Comparison of ENCODE assay signal across 9 cellular contexts in genomic region chr7:5420841-5421625, GRCh38. TPM values are rescaled to one million over a fixed set of nuclear protein-coding genes. Genes with fewer than 3 reads are reported as not detected.
DNase-seq lines count a peak whose midpoint lies in the region; ATAC-seq, FAIRE-seq and TF ChIP-seq lines count a peak whose summit lies in the region.
"Had no signal": no experiment of that assay in that cellular context is flagged by ENCODE, and none has a peak within 500 bp of the region (broad histone marks: within the 10 kb centered on the region; RNA-seq: fewer than 3 reads in every experiment).

No MANE protein-coding gene starts in this region.

- H3K4me3 ChIP-seq in gastrocnemius medialis: peak overlapping the region; percentile 76 to 97 (median 92)

- no peak for FAIRE-seq in GM12892 (lab: Jason Lieb, UNC)
- FAIRE-seq: frontal cortex had no signal

- no peaks in the 10 kb centered on the region for H3K27me3 ChIP-seq in gastrocnemius medialis

- no peak for TF ChIP-seq CTCF in gastrocnemius medialis (IDR thresholded peaks at IDR 0.05 in 4 of 5, conservative IDR thresholded peaks at IDR 0.05 in 1 of 5)

- peaks cover 99% of the 10 kb centered on the region for H3K27me3 Mint-ChIP-seq in activated naive CD4-positive, alpha-beta T cell treated with anti-CD3 and anti-CD28 coated beads, Interleukin-2, amount 10 ng/mL, durations not matched to agents 7 days and 5 days

- H3K9me3 Mint-ChIP-seq in activated naive CD4-positive, alpha-beta T cell treated with anti-CD3 and anti-CD28 coated beads, Interleukin-2, amount 10 ng/mL, durations not matched to agents 7 days and 5 days: no peaks in the 10 kb centered on the region

- peak overlapping the region; percentile 45 for H3K4me3 Mint-ChIP-seq in activated naive CD4-positive, alpha-beta T cell treated with anti-CD3 and anti-CD28 coated beads, Interleukin-2, amount 10 ng/mL, durations not matched to agents 7 days and 5 days

- no peaks in the 10 kb centered on the region for H3K9me3 ChIP-seq in gastrocnemius medialis

- ATAC-seq in left ventricle myocardium superior: no peak
- ATAC-seq in gastrocnemius medialis: no peak
- ATAC-seq in HG03095 (IDR thresholded peaks at IDR 0.05; ENCODE audit: unreplicated experiment): no peak

- peak overlapping the region; percentile 49 for H3K27ac Mint-ChIP-seq in activated naive CD4-positive, alpha-beta T cell treated with anti-CD3 and anti-CD28 coated beads, Interleukin-2, amount 10 ng/mL, durations not matched to agents 7 days and 5 days

- H3K4me1 ChIP-seq in gastrocnemius medialis: peaks cover 0 to 19% of the 10 kb centered on the region in 2 donors

- DNase-seq in activated naive CD4-positive, alpha-beta T cell treated with anti-CD3 and anti-CD28 coated beads, Interleukin-2, amount 10 ng/mL, durations not matched to agents 7 days and 5 days: no peak
- DNase-seq in activated naive CD4-positive, alpha-beta T cell treated with Interleukin-2 at 50 U/mL for 16 hours: no peak
- DNase-seq in activated T-cell treated with anti-CD3 and anti-CD28 coated beads, Interleukin-2, amount 50 U/mL, for 48 hours: peak; percentile 36 to 46
- DNase-seq in left ventricle myocardium superior (peak; percentile 67), gastrocnemius medialis (peak in 1 of 2 donors; percentile 26), epidermal melanocyte (ENCODE audit: insufficient read length, low spot score) (no peak), GM12892 (ENCODE audit: insufficient read length) (no peak)

- H3K27ac ChIP-seq in gastrocnemius medialis: peak overlapping the region; percentile 94 to 100 (median 100)

- intact Hi-C loops in left ventricle myocardium superior (cut with micrococcal nuclease) (no loop called here), gastrocnemius medialis (cut with DNase I; ENCODE audit: low total_unique reads) (no loop called here)

- CTCF ChIA-PET in activated naive CD4-positive, alpha-beta T cell treated with anti-CD3 and anti-CD28 coated beads, Interleukin-2, amount 10 ng/mL, durations not matched to agents 7 days and 5 days (lab: Charles Lee): no interaction called here

- no peak for TF ChIP-seq POLR2A in gastrocnemius medialis (IDR thresholded peaks at IDR 0.05)
- no peak for TF ChIP-seq POLR2A in GM12892 (IDR thresholded peaks at IDR 0.05; ENCODE audit: low read depth, low read length)

- no peaks in the 10 kb centered on the region for H3K36me3 ChIP-seq in gastrocnemius medialis

- in situ Hi-C loops in gastrocnemius medialis (cut with MboI; ENCODE audit: low sequenced_read_pairs in 4 of 4): no loop called here

- H3K36me3 Mint-ChIP-seq in activated naive CD4-positive, alpha-beta T cell treated with anti-CD3 and anti-CD28 coated beads, Interleukin-2, amount 10 ng/mL, durations not matched to agents 7 days and 5 days: peaks cover 3% of the 10 kb centered on the region

- H3K4me1 Mint-ChIP-seq in activated naive CD4-positive, alpha-beta T cell treated with anti-CD3 and anti-CD28 coated beads, Interleukin-2, amount 10 ng/mL, durations not matched to agents 7 days and 5 days: peaks cover 47% of the 10 kb centered on the region

RNA-seq across cellular contexts. Expression of gene TNRC18, which starts 2.6 kb away (rescaled TPM):
- total RNA-seq in left ventricle myocardium superior (29.5 TPM), gastrocnemius medialis (10 to 100 TPM in 3 of 4 donors, 1 to 10 TPM in 1; 8.7 to 31.2 (median 20.5) TPM)
- 8.6 TPM for polyA plus RNA-seq in GM12892 (2012; ENCODE audit: missing spikeins)

Comparison
In these comparisons a context has a peak if more than half of its experiments do, and no peak if none do; other contexts are left out.
1. DNase-seq: peak in activated T-cell treated with anti-CD3 and anti-CD28 coated beads, Interleukin-2, amount 50 U/mL, for 48 hours (2 of 2) and left ventricle myocardium superior (single experiment); none in activated naive CD4-positive, alpha-beta T cell treated with anti-CD3 and anti-CD28 coated beads, Interleukin-2, amount 10 ng/mL, durations not matched to agents 7 days and 5 days (single experiment), activated naive CD4-positive, alpha-beta T cell treated with Interleukin-2 at 50 U/mL for 16 hours (single experiment), epidermal melanocyte (single experiment) and GM12892 (single experiment).